Comparison of ENCODE assay signal across 10 cellular contexts in the genomic region with DNA sequence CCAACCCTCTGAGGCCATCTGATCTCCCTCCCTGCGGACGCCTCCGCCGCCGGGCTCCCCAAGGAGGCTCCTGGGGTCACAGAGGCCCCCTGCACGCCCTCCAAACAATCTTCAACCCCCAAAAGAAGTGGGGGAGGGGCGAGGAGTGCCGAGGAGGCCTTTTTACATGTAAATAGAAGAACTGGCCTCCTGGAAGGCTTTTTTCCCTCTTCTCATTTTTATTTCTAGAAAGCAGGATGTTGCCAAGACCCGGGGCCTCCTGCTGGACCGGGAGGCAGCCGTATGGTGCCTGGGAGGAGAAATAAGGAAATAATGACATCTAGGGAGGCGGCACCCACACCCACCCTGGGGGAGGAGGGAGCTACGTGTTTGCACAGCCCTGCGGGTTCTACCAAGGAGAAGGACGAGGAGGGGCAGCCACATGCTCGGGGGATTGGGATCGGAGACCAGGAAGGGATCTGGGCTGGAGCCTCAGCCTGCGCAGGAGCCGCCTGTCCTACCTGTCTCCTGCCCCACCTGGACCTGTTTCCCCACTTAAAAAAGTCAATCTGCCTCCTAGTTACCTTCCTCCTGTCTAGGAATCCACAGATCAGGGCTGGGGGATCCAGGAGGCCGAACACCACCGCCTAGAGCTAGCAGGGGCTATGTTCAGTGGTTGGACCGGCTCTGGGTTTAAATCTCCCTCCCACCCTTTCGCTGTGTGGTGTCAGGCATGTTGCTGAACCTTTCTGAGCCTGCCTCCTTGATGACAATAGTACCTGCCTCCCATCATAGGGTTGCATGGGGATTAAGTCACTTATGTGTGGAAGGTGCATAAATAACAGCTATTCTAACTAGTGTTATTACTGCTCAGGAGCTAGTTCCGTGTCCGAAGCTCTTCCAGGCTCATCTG.
DNase-seq lines count a peak whose midpoint lies in the region; ATAC-seq, FAIRE-seq and TF ChIP-seq lines count a peak whose summit lies in the region.
"Had no signal": no experiment of that assay in that cellular context is flagged by ENCODE, and none has a peak within 500 bp of the region (broad histone marks: within the 10 kb centered on the region; RNA-seq: fewer than 3 reads in every experiment).

No MANE protein-coding gene starts in this region.

- H3K18ac ChIP-seq in mesendoderm (ENCODE audit: low read length): peak overlapping the region; percentile 52

- H3K36me3 ChIP-seq in heart left ventricle: no peaks in the 10 kb centered on the region
- peaks cover 0 to 4% of the 10 kb centered on the region in 2 donors for H3K36me3 ChIP-seq in ascending aorta
- H3K36me3 ChIP-seq in mesendoderm (ENCODE audit: control insufficient read depth, insufficient read depth, low read length): peaks cover 1% of the 10 kb centered on the region

- no peak for TF ChIP-seq CTCF in heart left ventricle (IDR thresholded peaks at IDR 0.05)
- TF ChIP-seq CTCF in ascending aorta (IDR thresholded peaks at IDR 0.05): no peak

- H3K23ac ChIP-seq in mesendoderm (ENCODE audit: low read length): no peak overlapping the region

- no peaks in the 10 kb centered on the region for H3K79me1 ChIP-seq in mesendoderm (ENCODE audit: low read length)

- no peak overlapping the region for H2BK15ac ChIP-seq in mesendoderm (replicated peaks; ENCODE audit: low read depth)

- H2AK5ac ChIP-seq in mesendoderm (ENCODE audit: low read length): no peak overlapping the region

- intact Hi-C loops in heart left ventricle (cut with DNase I): no loop called here
- intact Hi-C loops in cardiac septum (cut with DNase I): no loop called here
- intact Hi-C loops in ascending aorta (cut with DNase I): no loop called here

- ATAC-seq in heart left ventricle: peak; percentile 23 to 69 (median 36)
- no peak for ATAC-seq in HG03159 (IDR thresholded peaks at IDR 0.05; ENCODE audit: unreplicated experiment)

- DNase-seq in heart left ventricle (no peak), cardiac septum (ENCODE audit: low spot score) (no peak), ascending aorta (ENCODE audit: low spot score in 2 of 2) (no peak), mesendoderm (peak; percentile 61), RCC 7860 (ENCODE audit: low spot score) (no peak), DMS114 treated with DMSO at 0.1 percent for 48 hours (lab: John Stamatoyannopoulos, UW; ENCODE audit: unreplicated experiment) (no peak)
- no peak for DNase-seq in activated CD4-positive, alpha-beta T cell treated with anti-CD3 and anti-CD28 coated beads for 4 hours
- DNase-seq: effector CD4-positive, alpha-beta T cell had no signal

- H3K9ac ChIP-seq in mesendoderm (ENCODE audit: low read length): peak overlapping the region; percentile 48
- H3K9ac ChIP-seq: KMS-11 had no signal

- H3K4me2 ChIP-seq in mesendoderm (ENCODE audit: low read length): peak overlapping the region; percentile 16
- H3K4me2 ChIP-seq: KMS-11 had no signal

- H3K4ac ChIP-seq in mesendoderm (ENCODE audit: low read depth, low read length): no peak overlapping the region

- H3K9me3 ChIP-seq in heart left ventricle: no peaks in the 10 kb centered on the region
- no peaks in the 10 kb centered on the region for H3K9me3 ChIP-seq in ascending aorta

- peak overlapping the region in 2 of 12 donors; percentile 35 to 72 for H3K27ac ChIP-seq in heart left ventricle
- peak overlapping the region; percentile 71 to 86 for H3K27ac ChIP-seq in ascending aorta
- H3K27ac ChIP-seq in mesendoderm (ENCODE audit: low read depth, low read length): no peak overlapping the region
- H3K27ac ChIP-seq: KMS-11 had no signal

- no peak overlapping the region for H4K8ac ChIP-seq in mesendoderm (ENCODE audit: low read depth, low read length)

- H3K4me3 ChIP-seq in heart left ventricle (peak overlapping the region in 5 of 12 donors; percentile 1 to 13 (median 9)), ascending aorta (peak overlapping the region; percentile 30 to 49), mesendoderm (ENCODE audit: low read length) (no peak overlapping the region)

- peak overlapping the region; percentile 11 for H2BK5ac ChIP-seq in mesendoderm (ENCODE audit: low read length)

- 59 to 77% (median 65%) methylated on average over 25 of the region's 25 CpGs for WGBS in heart left ventricle, 4 donors
- no CpG with 5 or more reads among the region's 25 CpGs for whole genome bisulfite sequencing in mesendoderm (ENCODE audit: extremely low coverage, insufficient coverage, low lambda C conversion rate)

- H3K4me1 ChIP-seq in heart left ventricle: peaks cover 0 to 18% (median 10%) of the 10 kb centered on the region in 12 donors
- peaks cover 9 to 20% of the 10 kb centered on the region in 2 donors for H3K4me1 ChIP-seq in ascending aorta
- peaks cover 8% of the 10 kb centered on the region for H3K4me1 ChIP-seq in mesendoderm (ENCODE audit: control insufficient read depth, low read depth, low read length)

- H4K5ac ChIP-seq in mesendoderm (ENCODE audit: low read length): no peak overlapping the region

- no peak for TF ChIP-seq POLR2A in heart left ventricle (IDR thresholded peaks at IDR 0.05)

- H3K27me3 ChIP-seq in heart left ventricle (no peaks in the 10 kb centered on the region), ascending aorta (no peaks in the 10 kb centered on the region), mesendoderm (ENCODE audit: insufficient read depth, low read length, poor library complexity) (no peaks in the 10 kb centered on the region)

- H2BK120ac ChIP-seq in mesendoderm (ENCODE audit: low read depth, low read length): no peak overlapping the region

- no peaks in the 10 kb centered on the region for H3K79me2 ChIP-seq in mesendoderm (ENCODE audit: control insufficient read depth, insufficient read depth, low read length)

- peak overlapping the region; percentile 72 for H3K56ac ChIP-seq in mesendoderm (ENCODE audit: low read length)

- FAIRE-seq in RCC 7860 (lab: Jason Lieb, UNC): no peak
